Comparison of ENCODE assay signal across 1 cellular context in the genomic region with DNA sequence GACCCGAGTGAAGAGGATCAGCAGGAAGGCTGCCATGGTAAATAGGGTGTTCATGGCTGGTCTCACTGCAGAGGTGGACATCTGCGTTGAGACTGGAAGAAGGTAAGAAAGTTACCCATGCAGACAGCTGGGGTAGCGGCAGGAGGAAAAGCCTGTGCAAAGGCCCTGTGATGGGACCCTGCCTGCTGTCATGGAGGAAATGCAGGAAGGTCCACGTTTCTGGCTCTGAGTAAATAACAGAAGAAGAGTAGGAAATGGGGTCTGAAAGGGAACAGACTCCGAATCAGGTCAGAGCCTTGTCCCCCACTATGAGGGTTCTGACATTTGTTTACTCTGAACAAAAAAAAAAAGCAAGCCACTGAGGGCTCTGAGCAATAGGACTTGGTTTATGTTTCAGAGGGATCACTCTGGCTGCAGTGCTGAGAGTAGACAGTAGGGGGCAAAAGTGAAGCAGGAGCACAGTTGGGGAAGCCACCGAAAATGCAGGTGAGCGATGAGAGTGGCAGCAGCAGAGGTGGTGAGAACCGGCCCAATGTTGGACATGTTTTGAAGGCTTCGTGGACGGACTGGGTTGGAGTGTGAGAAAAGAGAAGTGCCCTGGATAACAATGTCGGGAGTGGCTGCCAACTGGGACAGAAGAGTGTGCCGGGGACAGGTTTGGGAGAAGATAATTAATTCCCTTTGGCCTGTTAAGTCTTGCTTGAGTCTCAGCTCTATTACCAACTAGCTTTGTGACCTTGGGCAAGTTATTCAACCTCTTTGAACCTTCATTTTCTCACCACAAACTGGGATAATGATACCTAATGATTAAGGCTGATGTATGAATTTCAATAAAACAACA.
TF ChIP-seq lines count a peak whose summit lies in the region.

No MANE protein-coding gene starts in this region.

TF ChIP-seq in HEK293, 187 proteins besides CTCF, POLR2A, EP300 and RAD21 (continued from another document):
- TF ChIP-seq, protein P1, sequence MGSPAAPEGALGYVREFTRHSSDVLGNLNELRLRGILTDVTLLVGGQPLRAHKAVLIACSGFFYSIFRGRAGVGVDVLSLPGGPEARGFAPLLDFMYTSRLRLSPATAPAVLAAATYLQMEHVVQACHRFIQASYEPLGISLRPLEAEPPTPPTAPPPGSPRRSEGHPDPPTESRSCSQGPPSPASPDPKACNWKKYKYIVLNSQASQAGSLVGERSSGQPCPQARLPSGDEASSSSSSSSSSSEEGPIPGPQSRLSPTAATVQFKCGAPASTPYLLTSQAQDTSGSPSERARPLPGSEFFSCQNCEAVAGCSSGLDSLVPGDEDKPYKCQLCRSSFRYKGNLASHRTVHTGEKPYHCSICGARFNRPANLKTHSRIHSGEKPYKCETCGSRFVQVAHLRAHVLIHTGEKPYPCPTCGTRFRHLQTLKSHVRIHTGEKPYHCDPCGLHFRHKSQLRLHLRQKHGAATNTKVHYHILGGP (tag by site-specific recombination; IDR thresholded peaks at IDR 0.05): no peak
- TF ChIP-seq ZNF529 (tag by site-specific recombination; IDR thresholded peaks at IDR 0.05; ENCODE audit: insufficient replicate concordance) (no peak), ZNF112 (tag by site-specific recombination; IDR thresholded peaks at IDR 0.05) (no peak), ZEB2 (tag by site-specific recombination; IDR thresholded peaks at IDR 0.05) (peak; percentile 71)
- TF ChIP-seq, protein P2, sequence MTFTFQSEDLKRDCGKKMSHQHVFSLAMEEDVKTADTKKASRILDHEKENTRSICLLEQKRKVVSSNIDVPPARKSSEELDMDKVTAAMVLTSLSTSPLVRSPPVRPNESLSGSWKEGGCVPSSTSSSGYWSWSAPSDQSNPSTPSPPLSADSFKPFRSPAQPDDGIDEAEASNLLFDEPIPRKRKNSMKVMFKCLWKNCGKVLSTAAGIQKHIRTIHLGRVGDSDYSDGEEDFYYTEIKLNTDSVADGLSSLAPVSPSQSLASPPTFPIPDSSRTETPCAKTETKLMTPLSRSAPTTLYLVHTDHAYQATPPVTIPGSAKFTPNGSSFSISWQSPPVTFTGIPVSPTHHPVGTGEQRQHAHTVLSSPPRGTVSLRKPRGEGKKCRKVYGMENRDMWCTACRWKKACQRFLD (tag by site-specific recombination; IDR thresholded peaks at IDR 0.05): no peak
